ENCODE assay signal across 7 cellular contexts in the genomic region with DNA sequence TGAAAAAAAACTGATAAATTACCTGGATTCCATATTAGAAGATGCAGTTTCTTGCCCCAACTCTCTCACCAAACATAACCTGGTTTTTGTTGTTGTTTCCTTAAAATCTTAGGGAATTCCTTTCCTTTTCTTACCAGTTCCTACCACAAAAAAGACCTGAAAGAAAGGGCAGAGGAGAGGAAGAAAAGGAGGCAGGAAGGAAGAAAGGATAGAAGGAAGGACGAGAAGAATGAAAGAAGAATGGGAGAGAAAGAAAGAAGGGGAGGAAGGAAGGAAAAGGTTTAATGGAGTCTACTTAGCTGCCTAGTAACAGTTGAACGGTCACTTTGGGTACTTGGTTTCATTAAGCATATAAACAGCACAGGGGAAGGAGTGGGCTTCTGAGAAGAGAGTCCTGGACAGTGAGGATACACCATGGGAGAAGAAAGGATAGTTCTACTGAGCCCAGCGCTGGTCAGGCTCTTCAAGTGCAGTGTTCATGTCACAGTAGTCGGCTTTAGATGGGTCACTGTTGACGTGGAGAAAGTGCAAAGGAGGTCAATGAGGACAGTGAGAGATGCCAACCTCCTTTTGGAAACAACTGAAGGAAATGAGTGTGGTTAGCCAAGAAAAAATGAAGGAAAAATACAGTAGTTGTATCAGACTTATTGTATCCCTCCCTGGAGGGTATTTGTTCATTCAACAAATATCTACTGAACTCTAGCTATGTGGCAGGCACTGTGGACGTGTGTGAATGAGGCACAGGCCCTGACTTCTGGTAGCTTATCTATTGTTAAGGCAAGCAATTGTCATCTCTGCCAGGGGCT. TPM values are rescaled to one million over a fixed set of nuclear protein-coding genes. Genes with fewer than 3 reads are reported as not detected.
A peak's percentile ranks its signal among the peaks of the same experiment; 100 is the strongest.
DNase-seq lines count a peak whose midpoint lies in the region; ATAC-seq and TF ChIP-seq lines count a peak whose summit lies in the region.

No MANE protein-coding gene starts in this region.

- peaks cover 28% of the 10 kb centered on the region for H3K4me1 Mint-ChIP-seq in activated CD4-positive, alpha-beta memory T cell treated with anti-CD3 and anti-CD28 coated beads for 36 hours (ENCODE audit: low read depth)
- peaks cover 34% of the 10 kb centered on the region for H3K4me1 Mint-ChIP-seq in stimulated activated naive CD8-positive, alpha-beta T cell treated with anti-CD3 and anti-CD28 coated beads, Interleukin-15, amount 100 ng/mL, for 72 hours

- peak overlapping the region; percentile 73 for H3K4me3 Mint-ChIP-seq in activated CD4-positive, alpha-beta memory T cell treated with anti-CD3 and anti-CD28 coated beads for 36 hours
- peak overlapping the region; percentile 64 to 69 for H3K4me3 Mint-ChIP-seq in stimulated activated naive CD8-positive, alpha-beta T cell treated with anti-CD3 and anti-CD28 coated beads, Interleukin-15, amount 100 ng/mL, for 72 hours

- H4K8ac ChIP-seq in IMR-90 (ENCODE audit: low read depth in 2 of 2, low read length in 2 of 2) = peak overlapping the region; percentile 27 to 83

- peaks cover 26% of the 10 kb centered on the region; the same call in 1 of the 2 replicates for H4K20me1 ChIP-seq in IMR-90 (ENCODE audit: insufficient read depth, low read length)

- H3K4me1 ChIP-seq in IMR-90 (ENCODE audit: control insufficient read depth, insufficient read depth, low read length) (peaks cover 13% of the 10 kb centered on the region; the same call in 1 of the 2 replicates), right atrium auricular region (peaks cover 0 to 44% of the 10 kb centered on the region in 2 donors)

- TF ChIP-seq RAD21 in IMR-90 (IDR thresholded peaks at IDR 0.05; ENCODE audit: low read length) = no peak

- H3K9ac ChIP-seq in IMR-90 (ENCODE audit: low read depth, low read length) = peak overlapping the region; percentile 16; the same call in 1 of the 2 replicates

- no peaks in the 10 kb centered on the region for H3K27me3 ChIP-seq in IMR-90 (ENCODE audit: control insufficient read depth, insufficient read depth, low read length)
- no peaks in the 10 kb centered on the region for H3K27me3 ChIP-seq in right atrium auricular region

- no peak for ATAC-seq in IMR-90 (ENCODE audit: low read depth)
- no peak for ATAC-seq in stimulated activated naive CD8-positive, alpha-beta T cell treated with anti-CD3 and anti-CD28 coated beads, Interleukin-15, amount 100 ng/mL, for 72 hours
- ATAC-seq in GM18519 (IDR thresholded peaks at IDR 0.05; ENCODE audit: low FRiP score, unreplicated experiment) = no peak

- peak overlapping the region; percentile 86 for H4K91ac ChIP-seq in IMR-90 (ENCODE audit: insufficient read depth, low read depth, low read length)

- H3K4ac ChIP-seq in IMR-90 (ENCODE audit: low read depth, low read length) = peak overlapping the region; percentile 84

- dilution Hi-C loops in IMR-90 (cut with HindIII; ENCODE audit: low sequenced_read_pairs, unreplicated experiment) = no loop called here

- H3K27me3 Mint-ChIP-seq in activated CD4-positive, alpha-beta memory T cell treated with anti-CD3 and anti-CD28 coated beads for 36 hours = no peaks in the 10 kb centered on the region
- H3K27me3 Mint-ChIP-seq in stimulated activated naive CD8-positive, alpha-beta T cell treated with anti-CD3 and anti-CD28 coated beads, Interleukin-15, amount 100 ng/mL, for 72 hours = no peaks in the 10 kb centered on the region

- intact Hi-C loops in IMR-90 (cut with micrococcal nuclease) = loop anchor here (10.0 kb wide), 1 partner anchor 361 kb away; no protein-coding TSS in a partner anchor
- intact Hi-C loops in activated CD4-positive, alpha-beta memory T cell treated with anti-CD3 and anti-CD28 coated beads for 36 hours (cut with micrococcal nuclease) = loop anchor here (2.0 to 10.0 kb wide), 2 partner anchors 27 to 631 kb away; no protein-coding TSS in a partner anchor

- CTCF ChIA-PET in IMR-90 (lab: Yijun Ruan, JAX) = no interaction called here
- CTCF ChIA-PET in activated CD4-positive, alpha-beta memory T cell treated with anti-CD3 and anti-CD28 coated beads for 36 hours (lab: Charles Lee) = interaction anchor here (0.6 kb wide), 1 partner anchor 906 kb away, joined by 5 read pairs; no protein-coding TSS in a partner anchor

- H3K36me3 Mint-ChIP-seq in activated CD4-positive, alpha-beta memory T cell treated with anti-CD3 and anti-CD28 coated beads for 36 hours = no peaks in the 10 kb centered on the region

- H2AK9ac ChIP-seq in IMR-90 (replicated peaks; ENCODE audit: low read depth, low read length, poor library complexity) = peak overlapping the region; percentile 66

- H3K9me3 ChIP-seq in IMR-90 (ENCODE audit: control insufficient read depth, insufficient read depth, low read length) (no peaks in the 10 kb centered on the region), right atrium auricular region (no peaks in the 10 kb centered on the region)

- no peaks in the 10 kb centered on the region for H3K36me3 ChIP-seq in IMR-90 (ENCODE audit: control insufficient read depth, insufficient read depth, low read length)
- H3K36me3 ChIP-seq in right atrium auricular region = no peaks in the 10 kb centered on the region

- H4K5ac ChIP-seq in IMR-90 (ENCODE audit: low read depth, low read length) = peak overlapping the region; percentile 62

- DNase-seq in IMR-90 (no peak), right atrium auricular region (ENCODE audit: low spot score) (peak; percentile 66), NCI-H446 treated with DMSO at 0.1 percent for 48 hours (lab: John Stamatoyannopoulos, UW) (no peak), NCI-H1436 (lab: John Stamatoyannopoulos, UW) (no peak)
- DNase-seq in activated CD4-positive, alpha-beta memory T cell treated with anti-CD3 and anti-CD28 coated beads for 36 hours = no peak
- DNase-seq in stimulated activated naive CD8-positive, alpha-beta T cell treated with anti-CD3 and anti-CD28 coated beads, Interleukin-15, amount 100 ng/mL, for 72 hours = no peak

- H2AFZ ChIP-seq in IMR-90 (replicated peaks; ENCODE audit: low read length, poor library complexity) = peak overlapping the region; percentile 71

- no peak for TF ChIP-seq POLR2A in IMR-90 (IDR thresholded peaks at IDR 0.05; ENCODE audit: low read depth, low read length)

- H3K23ac ChIP-seq in IMR-90 (ENCODE audit: low read depth, low read length) = peak overlapping the region; percentile 74

- peak overlapping the region; percentile 89 for H3K14ac ChIP-seq in IMR-90 (replicated peaks; ENCODE audit: low read depth, low read length)

- H2BK15ac ChIP-seq in IMR-90 (ENCODE audit: low read depth, low read length) = peak overlapping the region; percentile 100

- peak overlapping the region; percentile 5; the same call in 1 of the 2 replicates for H3K27ac ChIP-seq in IMR-90 (ENCODE audit: insufficient read depth, low read length)
- peak overlapping the region; percentile 89 to 97 for H3K27ac ChIP-seq in right atrium auricular region

- 71 to 100% methylated on average over 1 to 4 of the region's 6 CpGs for WGBS in IMR-90 (ENCODE audit: extremely low coverage in 2 of 2, insufficient read length in 1 of 2), 2 experiments

- H3K27ac Mint-ChIP-seq in activated CD4-positive, alpha-beta memory T cell treated with anti-CD3 and anti-CD28 coated beads for 36 hours = peak overlapping the region; percentile 76
- H3K27ac Mint-ChIP-seq in stimulated activated naive CD8-positive, alpha-beta T cell treated with anti-CD3 and anti-CD28 coated beads, Interleukin-15, amount 100 ng/mL, for 72 hours = no peak overlapping the region

- peak overlapping the region; percentile 55; the same call in 1 of the 2 replicates for H3K18ac ChIP-seq in IMR-90 (ENCODE audit: low read depth, low read length)

- H3K79me1 ChIP-seq in IMR-90 (ENCODE audit: low read depth in 1 of 2, low read length in 2 of 2) = peaks cover 5 to 23% of the 10 kb centered on the region in 2 experiments; a peak in 3 of 4 replicates

- BruUV-seq in IMR-90 (replicated peaks; lab: Mats Ljungman, UMichigan) = no TSS peak

- POLR2A ChIA-PET in IMR-90 (lab: Charles Lee; ENCODE audit: unreplicated experiment) = no interaction called here
- POLR2A ChIA-PET in activated CD4-positive, alpha-beta memory T cell treated with anti-CD3 and anti-CD28 coated beads for 36 hours (lab: Charles Lee) = no interaction called here

- H2BK120ac ChIP-seq in IMR-90 (ENCODE audit: low read depth, low read length) = peak overlapping the region; percentile 90

- H2BK5ac ChIP-seq in IMR-90 (ENCODE audit: low read depth, low read length, poor library complexity, severe bottlenecking) = peak overlapping the region; percentile 64

- H3K4me2 ChIP-seq in IMR-90 (ENCODE audit: low read depth, low read length) = peak overlapping the region; percentile 13; the same call in 1 of the 2 replicates

- H2BK20ac ChIP-seq in IMR-90 (ENCODE audit: low read depth, low read length) = peak overlapping the region; percentile 81

- H3K9me1 ChIP-seq in IMR-90 (ENCODE audit: insufficient read depth, low read length) = peaks cover 16% of the 10 kb centered on the region

- no peak for TF ChIP-seq CTCF in IMR-90 (conservative IDR thresholded peaks at IDR 0.05; ENCODE audit: low read depth, low read length)
- TF ChIP-seq CTCF in right atrium auricular region (IDR thresholded peaks at IDR 0.05) = no peak

- no peaks in the 10 kb centered on the region for H3K9me3 Mint-ChIP-seq in activated CD4-positive, alpha-beta memory T cell treated with anti-CD3 and anti-CD28 coated beads for 36 hours
- peaks cover 0 to 5% of the 10 kb centered on the region in 2 donors for H3K9me3 Mint-ChIP-seq in stimulated activated naive CD8-positive, alpha-beta T cell treated with anti-CD3 and anti-CD28 coated beads, Interleukin-15, amount 100 ng/mL, for 72 hours

- peak overlapping the region; percentile 59; the same call in 1 of the 2 replicates for H3K56ac ChIP-seq in IMR-90 (ENCODE audit: extremely low read depth, insufficient read depth, low read length)

- H3K4me3 ChIP-seq in IMR-90 (ENCODE audit: insufficient read depth, low read depth, low read length) (no peak overlapping the region), right atrium auricular region (peak overlapping the region in 1 of 2 donors; percentile 99)

- peak overlapping the region; percentile 97 for H2AK5ac ChIP-seq in IMR-90 (ENCODE audit: low read depth, low read length)

- in situ Hi-C loops in IMR-90 (cut with MboI; ENCODE audit: low sequenced_read_pairs) = loop anchor here (10.0 to 25.0 kb wide), 2 partner anchors 149 to 1053 kb away; no protein-coding TSS in a partner anchor

RNA-seq across cellular contexts. Expression of a gene that starts 1.1 kb away (rescaled TPM):
- total RNA-seq in IMR-90 (2012; rRNA removed) (26.3 and 65.0 TPM in 2 replicates), right atrium auricular region (10 to 100 TPM; 10.6 to 18.7 TPM)
- polyA plus RNA-seq in IMR-90 (2012; rRNA removed) = 18.8 and 20.4 TPM in 2 replicates
- 25.1 and 34.5 TPM in 2 replicates for polyA plus RNA-seq in IMR-90 (2012; cell fraction: cytosol; rRNA removed)
- 13.2 and 17.0 TPM in 2 replicates for polyA plus RNA-seq in IMR-90 (2012; cell fraction: nucleus; rRNA removed; ENCODE audit: low replicate concordance)
- total RNA-seq in activated CD4-positive, alpha-beta memory T cell treated with anti-CD3 and anti-CD28 coated beads for 36 hours = 10 to 100 TPM; 11.2 to 11.8 TPM

RNA-seq across cellular contexts. Expression of a gene that starts 34.5 kb away (rescaled TPM):
- total RNA-seq in IMR-90 (2012; rRNA removed) (not detected in 2 replicates), right atrium auricular region (not detected)
- not detected in 2 replicates for polyA plus RNA-seq in IMR-90 (2012; rRNA removed)
- 0.03 TPM in 1 of 2 replicates, not detected in the other for polyA plus RNA-seq in IMR-90 (2012; cell fraction: cytosol; rRNA removed)
- polyA plus RNA-seq in IMR-90 (2012; cell fraction: nucleus; rRNA removed; ENCODE audit: low replicate concordance) = not detected in 2 replicates
- total RNA-seq in activated CD4-positive, alpha-beta memory T cell treated with anti-CD3 and anti-CD28 coated beads for 36 hours = not detected
